In genomic region chr2:96831679-96832078, GRCh38 we compare ENCODE assay signal across 13 cellular contexts. TPM values are rescaled to one million over a fixed set of nuclear protein-coding genes. Genes with fewer than 3 reads are reported as not detected.
DNase-seq lines count a peak whose midpoint lies in the region; ATAC-seq and TF ChIP-seq lines count a peak whose summit lies in the region.
"Had no signal": no experiment of that assay in that cellular context is flagged by ENCODE, and none has a peak within 500 bp of the region (broad histone marks: within the 10 kb centered on the region; RNA-seq: fewer than 3 reads in every experiment).

No MANE protein-coding gene starts in this region.

- intact Hi-C loops in HCT116 (cut with micrococcal nuclease) = no loop called here
- intact Hi-C loops in CD14-positive monocyte (cut with micrococcal nuclease) = no loop called here

- TF ChIP-seq RAD21 in HCT116 (IDR thresholded peaks at IDR 0.05; ENCODE audit: low read depth) = no peak

- H3K9me3 Mint-ChIP-seq in CD14-positive monocyte = no peaks in the 10 kb centered on the region
- H3K9me3 Mint-ChIP-seq: activated CD8-positive, alpha-beta T cell treated with anti-CD3 and anti-CD28 coated beads for 36 hours; T-helper 2 cell treated with Interferon-gamma antibody and Interleukin-4, amounts not matched to agents 5 μg/mL and 100 μg/mL, for 36 hours had no signal

- no peak for TF ChIP-seq POLR2A in HCT116 (IDR thresholded peaks at IDR 0.05; ENCODE audit: borderline replicate concordance, extremely low read depth, insufficient read depth, insufficient read length)

- TF ChIP-seq CTCF in 22Rv1 (IDR thresholded peaks at IDR 0.05) = no peak
- TF ChIP-seq CTCF in HCT116 (IDR thresholded peaks at IDR 0.05 in 2 of 3, conservative IDR thresholded peaks at IDR 0.05 in 1 of 3; ENCODE audit: borderline replicate concordance in 1 of 3, insufficient read depth in 1 of 3, low read depth in 2 of 3, low read length in 2 of 3) = no peak
- TF ChIP-seq CTCF in CD14-positive monocyte (IDR thresholded peaks at IDR 0.05) = no peak

- no peak overlapping the region for H3K4me3 Mint-ChIP-seq in CD14-positive monocyte
- H3K4me3 Mint-ChIP-seq: activated CD8-positive, alpha-beta T cell treated with anti-CD3 and anti-CD28 coated beads for 36 hours; T-helper 2 cell treated with Interferon-gamma antibody and Interleukin-4, amounts not matched to agents 5 μg/mL and 100 μg/mL, for 36 hours had no signal

- H3K9me2 ChIP-seq in HCT116 (ENCODE audit: insufficient read depth) = no peaks in the 10 kb centered on the region

- CTCF ChIA-PET in HCT116 (lab: Charles Lee) = no interaction called here

- ATAC-seq in HCT116 = no peak
- ATAC-seq: activated CD8-positive, alpha-beta T cell treated with anti-CD3 and anti-CD28 coated beads for 36 hours had no signal

- H3K9me3 ChIP-seq in HCT116 (ENCODE audit: control insufficient read depth in 1 of 2, insufficient read depth in 1 of 2, low read depth in 1 of 2, low read length in 2 of 2) (no peaks in the 10 kb centered on the region), HAP-1 (no peaks in the 10 kb centered on the region)

- H2AFZ ChIP-seq in HCT116 (ENCODE audit: low read depth, low read length, poor library complexity, severe bottlenecking) = no peak overlapping the region

- H3K27ac Mint-ChIP-seq in CD14-positive monocyte = no peak overlapping the region
- H3K27ac Mint-ChIP-seq: activated CD8-positive, alpha-beta T cell treated with anti-CD3 and anti-CD28 coated beads for 36 hours; T-helper 2 cell treated with Interferon-gamma antibody and Interleukin-4, amounts not matched to agents 5 μg/mL and 100 μg/mL, for 36 hours had no signal

- H3K4me1 ChIP-seq in HCT116 (ENCODE audit: control insufficient read depth in 1 of 2, insufficient read depth in 2 of 2, low read length in 2 of 2) = peaks cover 0 to 12% of the 10 kb centered on the region in 2 experiments; a peak in 2 of 4 replicates
- peaks cover 8% of the 10 kb centered on the region; the same call in 1 of the 2 replicates for H3K4me1 ChIP-seq in HAP-1

- no peak overlapping the region for H3K4me2 ChIP-seq in HCT116 (ENCODE audit: low read length)

- no peak for DNase-seq in HCT116 (ENCODE audit: low read depth, low spot score)
- peak; percentile 26 for DNase-seq in epidermal melanocyte (ENCODE audit: insufficient read length, low spot score)
- DNase-seq in myocyte (ENCODE audit: low read depth) = peak; percentile 64
- no peak for DNase-seq in CD14-positive monocyte (ENCODE audit: low spot score)
- DNase-seq in NCI-H146 treated with DMSO at 0.1 percent for 48 hours (lab: John Stamatoyannopoulos, UW; ENCODE audit: unreplicated experiment) = no peak
- DNase-seq in HAP-1 (ENCODE audit: low spot score in 2 of 2) = no peak
- DNase-seq in medulla oblongata (ENCODE audit: extremely low spot score) = no peak
- DNase-seq: activated CD8-positive, alpha-beta T cell treated with anti-CD3 and anti-CD28 coated beads for 36 hours; activated naive CD4-positive, alpha-beta T cell treated with anti-CD3 and anti-CD28 coated beads, Interleukin-2, amount 50 U/mL, for 16 hours; nucleus accumbens had no signal

- no peak overlapping the region for H3K9ac ChIP-seq in HCT116 (ENCODE audit: low read length)

- H3K79me2 ChIP-seq in HCT116 (ENCODE audit: insufficient read depth, low read length) = no peaks in the 10 kb centered on the region

- RAD21 ChIA-PET in HCT116 (lab: Charles Lee; ENCODE audit: low non-redundant PET in 1 of 2, low total read pairs in 2 of 2, uncharacterized antibody in 2 of 2, unreplicated experiment in 2 of 2) = no interaction called here

- BruUV-seq in HCT116 (replicated peaks; lab: Mats Ljungman, UMichigan) = no TSS peak

- H3K27me3 ChIP-seq in HCT116 (ENCODE audit: insufficient read depth, low read length) (no peaks in the 10 kb centered on the region), HAP-1 (ENCODE audit: low read depth) (no peaks in the 10 kb centered on the region)

- in situ Hi-C loops in HAP-1 (cut with MboI; ENCODE audit: low sequenced_read_pairs) = no loop called here

- H3K27ac ChIP-seq in 22Rv1 = peak overlapping the region; percentile 60
- no peak overlapping the region for H3K27ac ChIP-seq in HCT116 (ENCODE audit: low read depth, low read length)

- H3K4me3 ChIP-seq in HCT116 (replicated peaks in 1 of 2; ENCODE audit: low read depth in 1 of 2, low read length in 2 of 2) (no peak overlapping the region), HAP-1 (no peak overlapping the region)
- H3K4me3 ChIP-seq: coronary artery had no signal

- H4K20me1 ChIP-seq in HCT116 (ENCODE audit: insufficient read depth) = no peaks in the 10 kb centered on the region

- POLR2A ChIA-PET in HCT116 (lab: Charles Lee) = no interaction called here

- peaks cover 32 to 39% of the 10 kb centered on the region in 2 experiments; a peak in 3 of 4 replicates for H3K36me3 ChIP-seq in HCT116 (ENCODE audit: control insufficient read depth in 1 of 2, insufficient read depth in 2 of 2, low read length in 2 of 2)
- peaks cover 58% of the 10 kb centered on the region for H3K36me3 ChIP-seq in HAP-1 (replicated peaks)

- peaks cover 0 to 2% (median 1%) of the 10 kb centered on the region in 3 donors for H3K27me3 Mint-ChIP-seq in CD14-positive monocyte (ENCODE audit: low read depth in 3 of 3)
- H3K27me3 Mint-ChIP-seq: activated CD8-positive, alpha-beta T cell treated with anti-CD3 and anti-CD28 coated beads for 36 hours had no signal

- peaks cover 72 to 93% of the 10 kb centered on the region in 2 donors for H3K36me3 Mint-ChIP-seq in CD14-positive monocyte

- H3K4me1 Mint-ChIP-seq in CD14-positive monocyte = no peaks in the 10 kb centered on the region

TF ChIP-seq in HCT116, 20 proteins besides CTCF, POLR2A, EP300 and RAD21:
- TF ChIP-seq POLR2AphosphoS5 (IDR thresholded peaks at IDR 0.05; ENCODE audit: low read depth, low read length) (no peak), REST (IDR thresholded peaks at IDR 0.05; ENCODE audit: low read depth) (peak; percentile 40)

RNA-seq across cellular contexts. Expression of gene ANKRD23, which starts 12.1 kb away (rescaled TPM):
- 1.4 TPM for total RNA-seq in HCT116 (2021; ENCODE audit: unreplicated experiment)
- polyA plus RNA-seq in HCT116 (2012) = 1.2 and 1.5 TPM in 2 replicates
- total RNA-seq in myocyte = 3.4 and 4.3 TPM in 2 replicates
- 2.6 TPM for polyA plus RNA-seq in myocyte (2012)
- polyA plus RNA-seq in CD14-positive monocyte = not detected

RNA-seq across cellular contexts. Expression of gene CNNM3, which starts 15.6 kb away (rescaled TPM):
- 31.1 TPM for total RNA-seq in HCT116 (2021; ENCODE audit: unreplicated experiment)
- 14.5 and 19.4 TPM in 2 replicates for polyA plus RNA-seq in HCT116 (2012)
- total RNA-seq in myocyte = 5.5 and 8.7 TPM in 2 replicates
- polyA plus RNA-seq in myocyte (2012) = 15.1 TPM
- 1 to 10 TPM; 1.2 to 4.9 TPM for polyA plus RNA-seq in CD14-positive monocyte

RNA-seq across cellular contexts. Expression of gene ANKRD39, which starts 26.1 kb away (rescaled TPM):
- 24.2 TPM for total RNA-seq in HCT116 (2021; ENCODE audit: unreplicated experiment)
- polyA plus RNA-seq in HCT116 (2012) = 29.8 and 31.9 TPM in 2 replicates
- 10.5 and 15.6 TPM in 2 replicates for total RNA-seq in myocyte
- 14.9 TPM for polyA plus RNA-seq in myocyte (2012)
- polyA plus RNA-seq in CD14-positive monocyte = 1 to 10 TPM; 9.0 to 9.7 TPM

RNA-seq across cellular contexts. Expression of gene SEMA4C, which starts 38.2 kb away (rescaled TPM):
- total RNA-seq in HCT116 (2021; ENCODE audit: unreplicated experiment) (25.4 TPM), myocyte (74.5 and 88.9 TPM in 2 replicates)
- polyA plus RNA-seq in HCT116 (2012) = 24.7 and 27.8 TPM in 2 replicates
- 31.1 TPM for polyA plus RNA-seq in myocyte (2012)
- polyA plus RNA-seq in CD14-positive monocyte = under 1 TPM; 0.08 to 0.21 TPM

Comparison
In these comparisons a context has a peak if more than half of its experiments do, and no peak if none do; other contexts are left out.
1. DNase-seq: peak in epidermal melanocyte (single experiment) and myocyte (single experiment); none in HCT116 (single experiment), CD14-positive monocyte (single experiment), NCI-H146 treated with DMSO at 0.1 percent for 48 hours (single experiment), HAP-1 (0 of 2) and medulla oblongata (single experiment).